31 cellular contexts compared by ENCODE assay signal in genomic region chr9:108411632-108412031, GRCh38.
"Had no signal": no experiment of that assay in that cellular context is flagged by ENCODE, and none has a peak within 500 bp of the region (broad histone marks: within the 10 kb centered on the region; RNA-seq: fewer than 3 reads in every experiment).

No MANE protein-coding gene starts in this region.

- H3K36me3 ChIP-seq: adrenal gland, esophagus squamous epithelium had no signal

- H3K27me3 ChIP-seq: adrenal gland, body of pancreas, esophagus squamous epithelium had no signal

- H3K27ac ChIP-seq: adrenal gland, body of pancreas, epithelial cell of prostate had no signal

- ATAC-seq: activated CD4-positive, alpha-beta T cell treated with anti-CD3 and anti-CD28 coated beads for 36 hours; activated CD8-positive, alpha-beta memory T cell treated with anti-CD3 and anti-CD28 coated beads, Interleukin-2, amount 10 ng/mL, durations not matched to agents 7 days and 5 days; activated CD8-positive, alpha-beta T cell treated with anti-CD3 and anti-CD28 coated beads, Interleukin-2, amount 10 ng/mL, durations not matched to agents 7 days and 5 days; activated naive CD8-positive, alpha-beta T cell treated with anti-CD3 and anti-CD28 coated beads, Interleukin-2, amount 50 U/mL, for 24 hours; body of pancreas had no signal

- H3K4me3 ChIP-seq: adrenal gland, body of pancreas, esophagus squamous epithelium had no signal

- FAIRE-seq: colon, endometrium, endothelial cell of umbilical vein, frontal cortex had no signal

- DNase-seq: activated CD4-positive, alpha-beta memory T cell treated with anti-CD3 and anti-CD28 coated beads for 36 hours; activated CD4-positive, alpha-beta T cell treated with anti-CD3 and anti-CD28 coated beads for 36 hours; activated CD4-positive, alpha-beta T cell treated with anti-CD3 and anti-CD28 coated beads, Interleukin-2, amount 10 ng/mL, durations not matched to agents 24 days and 14 days; activated CD4-positive, CD25-positive, alpha-beta regulatory T cell; activated CD4-positive, CD25-positive, alpha-beta regulatory T cell treated with anti-CD3 and anti-CD28 coated beads, Interleukin-2, amount 50 U/mL, for 72 hours; activated CD8-positive, alpha-beta memory T cell treated with anti-CD3 and anti-CD28 coated beads, Interleukin-2, amount 10 ng/mL, durations not matched to agents 7 days and 5 days; activated CD8-positive, alpha-beta memory T cell treated with anti-CD3 and anti-CD28 coated beads, Interleukin-2, amount 50 U/mL, for 4 hours; activated CD8-positive, alpha-beta T cell treated with anti-CD3 and anti-CD28 coated beads, Interleukin-2, amount 10 ng/mL, durations not matched to agents 7 days and 5 days; activated effector memory CD4-positive, alpha-beta T cell treated with anti-CD3 and anti-CD28 coated beads, Interleukin-2, amount 50 U/mL, for 16 hours; activated naive CD4-positive, alpha-beta T cell treated with anti-CD3 and anti-CD28 coated beads for 36 hours; activated naive CD8-positive, alpha-beta T cell treated with anti-CD3 and anti-CD28 coated beads for 36 hours; activated naive CD8-positive, alpha-beta T cell treated with anti-CD3 and anti-CD28 coated beads, Interleukin-2, amount 50 U/mL, for 24 hours; activated T-cell treated with anti-CD3 and anti-CD28 coated beads, Interleukin-2, amount 50 U/mL, for 1 hour; activated T-cell treated with anti-CD3 and anti-CD28 coated beads, Interleukin-2, amount 50 U/mL, for 48 hours; adrenal gland; amygdala; aorta; body of pancreas; caudate nucleus; cortex of kidney; dermis blood vessel endothelial cell; effector CD4-positive, alpha-beta T cell; esophagus squamous epithelium; foreskin fibroblast; head of caudate nucleus; T-helper 2 cell had no signal

- H3K9me3 ChIP-seq: adrenal gland, body of pancreas, esophagus squamous epithelium had no signal

- H3K4me1 ChIP-seq: adrenal gland had no signal
